ENCODE assay signal across 1 cellular context in the genomic region with DNA sequence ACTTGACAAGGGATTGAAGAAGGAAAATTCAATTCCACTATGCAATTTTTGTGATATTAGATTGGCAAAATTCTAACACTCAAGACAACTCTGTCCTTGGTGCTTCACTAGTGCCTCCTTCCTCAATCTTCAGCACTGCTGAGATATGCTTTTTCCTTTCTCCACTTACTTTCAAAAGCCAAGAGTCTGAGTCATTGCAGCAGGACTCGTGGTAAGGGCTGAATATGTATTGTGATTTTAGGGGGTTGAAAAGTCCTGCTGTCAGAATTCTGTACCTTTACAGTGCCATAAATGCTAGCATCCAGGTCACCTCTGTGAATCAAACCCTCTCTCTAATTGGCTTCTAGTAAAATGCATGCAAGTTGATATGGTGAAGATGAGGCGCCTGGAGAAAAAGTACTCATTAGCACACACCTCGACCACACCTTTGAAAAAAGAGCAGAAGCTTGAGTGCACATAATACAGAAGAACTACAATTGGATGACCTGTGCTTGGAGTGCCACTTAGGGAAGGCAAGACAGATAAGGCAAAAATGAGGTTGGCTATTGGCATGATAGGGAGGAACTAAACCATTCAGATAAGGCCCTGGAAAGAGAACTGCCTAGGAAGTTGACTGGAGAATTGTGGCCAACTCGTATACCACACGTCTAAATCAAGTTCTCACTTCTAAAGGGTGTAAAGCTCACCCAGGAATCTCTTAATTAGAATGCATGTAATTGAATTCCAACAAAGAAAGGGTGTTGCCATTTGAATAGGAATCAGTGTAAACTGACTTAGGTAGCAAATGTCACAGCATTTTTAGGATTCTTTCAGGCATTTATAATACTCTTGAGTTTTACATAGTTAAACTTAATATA.
TF ChIP-seq lines count a peak whose summit lies in the region.

No MANE protein-coding gene starts in this region.

TF ChIP-seq in HCT116, 20 proteins besides CTCF, POLR2A, EP300 and RAD21 (continued from another document):
- no peak for TF ChIP-seq ZBTB33 (IDR thresholded peaks at IDR 0.05; ENCODE audit: extremely low read depth, insufficient replicate concordance, low read length)
